ENCODE assay signal across 1 cellular context in genomic region chr7:129947001-129947400, GRCh38.
TF ChIP-seq lines count a peak whose summit lies in the region.

No MANE protein-coding gene starts in this region.

TF ChIP-seq in HepG2, 621 proteins besides CTCF, POLR2A, EP300 and RAD21:
- TF ChIP-seq, protein P1, sequence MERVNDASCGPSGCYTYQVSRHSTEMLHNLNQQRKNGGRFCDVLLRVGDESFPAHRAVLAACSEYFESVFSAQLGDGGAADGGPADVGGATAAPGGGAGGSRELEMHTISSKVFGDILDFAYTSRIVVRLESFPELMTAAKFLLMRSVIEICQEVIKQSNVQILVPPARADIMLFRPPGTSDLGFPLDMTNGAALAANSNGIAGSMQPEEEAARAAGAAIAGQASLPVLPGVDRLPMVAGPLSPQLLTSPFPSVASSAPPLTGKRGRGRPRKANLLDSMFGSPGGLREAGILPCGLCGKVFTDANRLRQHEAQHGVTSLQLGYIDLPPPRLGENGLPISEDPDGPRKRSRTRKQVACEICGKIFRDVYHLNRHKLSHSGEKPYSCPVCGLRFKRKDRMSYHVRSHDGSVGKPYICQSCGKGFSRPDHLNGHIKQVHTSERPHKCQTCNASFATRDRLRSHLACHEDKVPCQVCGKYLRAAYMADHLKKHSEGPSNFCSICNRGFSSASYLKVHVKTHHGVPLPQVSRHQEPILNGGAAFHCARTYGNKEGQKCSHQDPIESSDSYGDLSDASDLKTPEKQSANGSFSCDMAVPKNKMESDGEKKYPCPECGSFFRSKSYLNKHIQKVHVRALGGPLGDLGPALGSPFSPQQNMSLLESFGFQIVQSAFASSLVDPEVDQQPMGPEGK (CRISPR knock-in tag; IDR thresholded peaks at IDR 0.05): no peak
- TF ChIP-seq HOXA5 (CRISPR knock-in tag; IDR thresholded peaks at IDR 0.05): no peak
- no peak for TF ChIP-seq KDM2A (CRISPR knock-in tag; IDR thresholded peaks at IDR 0.05; ENCODE audit: borderline replicate concordance, low read depth)
- TF ChIP-seq BCL6 (CRISPR knock-in tag; IDR thresholded peaks at IDR 0.05): no peak
- TF ChIP-seq NR2F6 (IDR thresholded peaks at IDR 0.05): no peak
- TF ChIP-seq NR2F6 (CRISPR knock-in tag; IDR thresholded peaks at IDR 0.05): no peak
- no peak for TF ChIP-seq LCORL (IDR thresholded peaks at IDR 0.05)
- TF ChIP-seq LCORL (CRISPR knock-in tag; IDR thresholded peaks at IDR 0.05): no peak
- no peak for TF ChIP-seq RBM39 (IDR thresholded peaks at IDR 0.05; ENCODE audit: low read depth, low read length, poor library complexity, severe bottlenecking)
- TF ChIP-seq, protein P2, sequence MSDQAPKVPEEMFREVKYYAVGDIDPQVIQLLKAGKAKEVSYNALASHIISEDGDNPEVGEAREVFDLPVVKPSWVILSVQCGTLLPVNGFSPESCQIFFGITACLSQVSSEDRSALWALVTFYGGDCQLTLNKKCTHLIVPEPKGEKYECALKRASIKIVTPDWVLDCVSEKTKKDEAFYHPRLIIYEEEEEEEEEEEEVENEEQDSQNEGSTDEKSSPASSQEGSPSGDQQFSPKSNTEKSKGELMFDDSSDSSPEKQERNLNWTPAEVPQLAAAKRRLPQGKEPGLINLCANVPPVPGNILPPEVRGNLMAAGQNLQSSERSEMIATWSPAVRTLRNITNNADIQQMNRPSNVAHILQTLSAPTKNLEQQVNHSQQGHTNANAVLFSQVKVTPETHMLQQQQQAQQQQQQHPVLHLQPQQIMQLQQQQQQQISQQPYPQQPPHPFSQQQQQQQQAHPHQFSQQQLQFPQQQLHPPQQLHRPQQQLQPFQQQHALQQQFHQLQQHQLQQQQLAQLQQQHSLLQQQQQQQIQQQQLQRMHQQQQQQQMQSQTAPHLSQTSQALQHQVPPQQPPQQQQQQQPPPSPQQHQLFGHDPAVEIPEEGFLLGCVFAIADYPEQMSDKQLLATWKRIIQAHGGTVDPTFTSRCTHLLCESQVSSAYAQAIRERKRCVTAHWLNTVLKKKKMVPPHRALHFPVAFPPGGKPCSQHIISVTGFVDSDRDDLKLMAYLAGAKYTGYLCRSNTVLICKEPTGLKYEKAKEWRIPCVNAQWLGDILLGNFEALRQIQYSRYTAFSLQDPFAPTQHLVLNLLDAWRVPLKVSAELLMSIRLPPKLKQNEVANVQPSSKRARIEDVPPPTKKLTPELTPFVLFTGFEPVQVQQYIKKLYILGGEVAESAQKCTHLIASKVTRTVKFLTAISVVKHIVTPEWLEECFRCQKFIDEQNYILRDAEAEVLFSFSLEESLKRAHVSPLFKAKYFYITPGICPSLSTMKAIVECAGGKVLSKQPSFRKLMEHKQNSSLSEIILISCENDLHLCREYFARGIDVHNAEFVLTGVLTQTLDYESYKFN (CRISPR knock-in tag; conservative IDR thresholded peaks at IDR 0.05): no peak
- no peak for TF ChIP-seq PLRG1 (conservative IDR thresholded peaks at IDR 0.05)
- TF ChIP-seq ZNF883 (CRISPR knock-in tag; IDR thresholded peaks at IDR 0.05; ENCODE audit: not compliant biosample characterization): no peak
- no peak for TF ChIP-seq ZNF574 (CRISPR knock-in tag; IDR thresholded peaks at IDR 0.05)
- TF ChIP-seq ZNF746 (CRISPR knock-in tag; IDR thresholded peaks at IDR 0.05): no peak
- no peak for TF ChIP-seq SYNCRIP (IDR thresholded peaks at IDR 0.05; ENCODE audit: insufficient read depth, low read depth, low read length)
- TF ChIP-seq ZNF577 (CRISPR knock-in tag; IDR thresholded peaks at IDR 0.05; ENCODE audit: borderline replicate concordance, low read depth): no peak
- TF ChIP-seq ZNF503 (CRISPR knock-in tag; IDR thresholded peaks at IDR 0.05): no peak
- TF ChIP-seq NFKBIZ (CRISPR knock-in tag; IDR thresholded peaks at IDR 0.05): no peak
- no peak for TF ChIP-seq PRDM10 (CRISPR knock-in tag; IDR thresholded peaks at IDR 0.05; ENCODE audit: low read depth)
- no peak for TF ChIP-seq MTA1 (CRISPR knock-in tag; IDR thresholded peaks at IDR 0.05; ENCODE audit: borderline replicate concordance)
- TF ChIP-seq PCBP1 (IDR thresholded peaks at IDR 0.05; ENCODE audit: borderline replicate concordance, low read depth, low read length): no peak
TF ChIP-seq in HepG2: peak in this region for 0.
